In the genomic region with DNA sequence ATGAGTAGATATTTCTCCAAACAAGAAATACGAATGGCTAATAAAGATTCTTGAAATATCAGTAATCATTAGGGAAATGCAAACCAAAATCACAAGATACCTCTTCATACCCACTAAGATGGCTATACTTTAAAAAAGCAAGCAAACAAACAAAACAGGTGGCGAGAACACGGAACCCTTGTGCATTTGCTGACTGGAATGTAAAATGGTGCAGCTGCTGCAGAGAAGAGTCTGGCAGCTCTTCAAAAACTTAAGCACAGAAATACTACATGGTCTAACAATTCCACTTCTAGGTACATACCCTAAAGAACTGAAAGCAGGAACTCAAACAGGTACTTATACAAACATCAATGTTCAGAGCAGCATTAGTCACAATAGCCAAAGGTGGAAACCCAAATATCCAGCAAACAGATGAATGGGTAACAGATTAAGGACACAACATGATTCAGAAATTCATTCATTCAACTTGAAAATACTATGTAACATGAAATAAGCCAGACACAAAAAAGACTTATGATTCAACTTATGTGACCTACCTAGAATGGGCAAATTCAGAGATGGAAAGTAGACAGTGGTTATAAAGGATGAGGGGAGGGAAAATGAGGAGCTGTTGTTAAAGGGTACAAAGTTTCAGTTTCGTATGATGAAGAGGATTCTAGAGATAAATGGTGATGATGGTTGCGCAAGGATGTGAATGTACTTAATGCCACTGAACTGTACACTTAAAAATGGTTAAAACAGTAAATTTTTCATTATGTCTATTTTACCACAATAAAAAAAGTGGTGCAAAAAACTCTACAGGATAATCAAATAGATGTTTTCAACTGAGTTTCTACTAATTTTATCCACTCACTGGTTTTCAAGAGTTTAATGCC, we compare ENCODE assay signal across 2 cellular contexts.
TF ChIP-seq lines count a peak whose summit lies in the region.

No MANE protein-coding gene starts in this region.

TF ChIP-seq in HepG2, 621 proteins besides CTCF, POLR2A, EP300 and RAD21:
- TF ChIP-seq ZBTB38 (CRISPR knock-in tag; IDR thresholded peaks at IDR 0.05) (no peak), CEBPG (CRISPR knock-in tag; IDR thresholded peaks at IDR 0.05) (peak; percentile 32), TCF12 (IDR thresholded peaks at IDR 0.05) (no peak), TCF12 (CRISPR knock-in tag; IDR thresholded peaks at IDR 0.05) (no peak), CEBPB (IDR thresholded peaks at IDR 0.05; ENCODE audit: borderline replicate concordance, low read depth, low read length) (peak; percentile 82), ZNF333 (CRISPR knock-in tag; IDR thresholded peaks at IDR 0.05; ENCODE audit: borderline replicate concordance) (no peak), SP5 (CRISPR knock-in tag; IDR thresholded peaks at IDR 0.05; ENCODE audit: borderline replicate concordance, low read depth) (no peak)
- TF ChIP-seq, protein P1, sequence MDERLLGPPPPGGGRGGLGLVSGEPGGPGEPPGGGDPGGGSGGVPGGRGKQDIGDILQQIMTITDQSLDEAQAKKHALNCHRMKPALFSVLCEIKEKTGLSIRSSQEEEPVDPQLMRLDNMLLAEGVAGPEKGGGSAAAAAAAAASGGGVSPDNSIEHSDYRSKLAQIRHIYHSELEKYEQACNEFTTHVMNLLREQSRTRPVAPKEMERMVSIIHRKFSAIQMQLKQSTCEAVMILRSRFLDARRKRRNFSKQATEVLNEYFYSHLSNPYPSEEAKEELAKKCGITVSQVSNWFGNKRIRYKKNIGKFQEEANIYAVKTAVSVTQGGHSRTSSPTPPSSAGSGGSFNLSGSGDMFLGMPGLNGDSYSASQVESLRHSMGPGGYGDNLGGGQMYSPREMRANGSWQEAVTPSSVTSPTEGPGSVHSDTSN (CRISPR knock-in tag; IDR thresholded peaks at IDR 0.05): no peak

TF ChIP-seq in K562, 482 proteins besides CTCF, POLR2A, EP300 and RAD21:
- TF ChIP-seq CEBPB (tag; IDR thresholded peaks at IDR 0.05): peak; percentile 66
- TF ChIP-seq, protein P2, sequence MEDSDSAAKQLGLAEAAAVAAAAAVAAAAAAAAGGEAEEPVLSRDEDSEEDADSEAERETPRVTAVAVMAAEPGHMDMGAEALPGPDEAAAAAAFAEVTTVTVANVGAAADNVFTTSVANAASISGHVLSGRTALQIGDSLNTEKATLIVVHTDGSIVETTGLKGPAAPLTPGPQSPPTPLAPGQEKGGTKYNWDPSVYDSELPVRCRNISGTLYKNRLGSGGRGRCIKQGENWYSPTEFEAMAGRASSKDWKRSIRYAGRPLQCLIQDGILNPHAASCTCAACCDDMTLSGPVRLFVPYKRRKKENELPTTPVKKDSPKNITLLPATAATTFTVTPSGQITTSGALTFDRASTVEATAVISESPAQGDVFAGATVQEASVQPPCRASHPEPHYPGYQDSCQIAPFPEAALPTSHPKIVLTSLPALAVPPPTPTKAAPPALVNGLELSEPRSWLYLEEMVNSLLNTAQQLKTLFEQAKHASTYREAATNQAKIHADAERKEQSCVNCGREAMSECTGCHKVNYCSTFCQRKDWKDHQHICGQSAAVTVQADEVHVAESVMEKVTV (CRISPR knock-in tag; IDR thresholded peaks at IDR 0.05): no peak
- no peak for TF ChIP-seq ZNF133 (CRISPR knock-in tag; IDR thresholded peaks at IDR 0.05)
- TF ChIP-seq YY1 (IDR thresholded peaks at IDR 0.05; ENCODE audit: borderline replicate concordance in 1 of 3, control insufficient read depth in 1 of 3, extremely low read depth in 1 of 3, insufficient read depth in 3 of 3, insufficient read length in 1 of 3, insufficient replicate concordance in 2 of 3, low read depth in 1 of 3, low read length in 2 of 3): no peak
- no peak for TF ChIP-seq ZNF445 (CRISPR knock-in tag; IDR thresholded peaks at IDR 0.05; ENCODE audit: low read depth)
- TF ChIP-seq FOXJ2 (tag; IDR thresholded peaks at IDR 0.05): no peak
